In genomic region chrX:19814240-19814639, GRCh38 we compare ENCODE assay signal across 1 cellular context.
TF ChIP-seq lines count a peak whose summit lies in the region.

No MANE protein-coding gene starts in this region.

TF ChIP-seq in K562, 482 proteins besides CTCF, POLR2A, EP300 and RAD21 (continued from another document):
- no peak for TF ChIP-seq MGA (IDR thresholded peaks at IDR 0.05)
- TF ChIP-seq HOXB6 (CRISPR knock-in tag; IDR thresholded peaks at IDR 0.05; ENCODE audit: borderline replicate concordance): no peak
- TF ChIP-seq HNRNPLL (IDR thresholded peaks at IDR 0.05; ENCODE audit: low read depth, low read length, poor library complexity, severe bottlenecking): no peak
- TF ChIP-seq CHD7 (IDR thresholded peaks at IDR 0.05; ENCODE audit: low read depth, low read length): no peak
- no peak for TF ChIP-seq CREM (IDR thresholded peaks at IDR 0.05; ENCODE audit: low read depth)
- no peak for TF ChIP-seq ZNF449 (CRISPR knock-in tag; IDR thresholded peaks at IDR 0.05)
- TF ChIP-seq CBX8 (IDR thresholded peaks at IDR 0.05; ENCODE audit: borderline replicate concordance, extremely low read depth, low read depth, low read length, poor library complexity, severe bottlenecking): no peak
- TF ChIP-seq BHLHE40 (IDR thresholded peaks at IDR 0.05; ENCODE audit: low read length): peak; percentile 42; the same call in 1 of the 2 replicates
- TF ChIP-seq HCFC1 (IDR thresholded peaks at IDR 0.05; ENCODE audit: low read depth, low read length): no peak
- no peak for TF ChIP-seq GTF2F1 (IDR thresholded peaks at IDR 0.05; ENCODE audit: low read depth, low read length)
- no peak for TF ChIP-seq SMC3 (conservative IDR thresholded peaks at IDR 0.05; ENCODE audit: insufficient read depth, low read depth, low read length)
- TF ChIP-seq NR2C1 (IDR thresholded peaks at IDR 0.05): peak; percentile 84; the same call in 1 of the 2 replicates
- TF ChIP-seq NR2C1 (tag; IDR thresholded peaks at IDR 0.05): peak; percentile 94
- TF ChIP-seq NR2C2 (CRISPR knock-in tag; IDR thresholded peaks at IDR 0.05): no peak
- peak; percentile 92 for TF ChIP-seq NR2C2 (tag; IDR thresholded peaks at IDR 0.05)
